In the genomic region with DNA sequence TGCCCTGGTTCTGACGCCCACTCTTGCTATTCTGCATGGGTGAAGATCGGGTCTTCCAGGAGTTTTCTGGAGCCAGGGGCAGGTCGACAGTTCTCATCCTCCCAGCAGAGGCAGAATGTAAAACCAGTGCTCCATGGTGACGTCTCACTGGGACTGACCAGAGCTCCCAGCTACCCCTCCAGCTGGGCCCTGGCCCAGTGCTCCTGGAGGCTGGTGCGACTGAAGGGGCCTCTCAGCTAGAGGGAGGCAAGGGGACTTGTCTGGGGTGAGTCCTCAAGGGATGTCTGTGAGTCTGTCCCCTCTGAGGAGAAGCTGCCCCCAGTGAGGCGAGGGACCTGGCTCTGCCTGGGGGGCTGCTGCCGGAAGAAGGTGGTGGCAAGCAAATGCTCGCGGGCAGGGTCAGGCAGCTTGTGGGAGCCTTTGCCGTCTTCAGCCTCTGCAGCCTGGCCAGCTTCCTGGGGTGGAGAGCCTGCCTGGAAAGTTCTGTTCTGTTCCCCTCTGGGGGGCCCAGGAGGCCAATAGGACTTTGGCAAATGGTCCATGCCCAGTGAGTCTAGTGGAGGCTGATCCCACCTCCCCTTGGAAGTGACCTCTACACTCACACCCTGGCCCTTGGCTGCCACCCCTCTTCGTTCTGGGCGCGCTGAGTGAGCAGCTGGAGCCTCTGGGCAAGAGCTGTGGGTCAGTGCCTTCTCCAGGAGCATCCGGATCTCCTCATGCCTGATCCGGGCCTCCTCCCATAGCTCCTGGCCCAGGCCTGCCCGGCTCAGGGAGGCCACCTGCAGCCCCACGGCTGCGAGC, we compare ENCODE assay signal across 15 cellular contexts. TPM values are rescaled to one million over a fixed set of nuclear protein-coding genes. Genes with fewer than 3 reads are reported as not detected.
"Had no signal": no experiment of that assay in that cellular context is flagged by ENCODE, and none has a peak within 500 bp of the region (broad histone marks: within the 10 kb centered on the region; RNA-seq: fewer than 3 reads in every experiment).

No MANE protein-coding gene starts in this region.

- ATAC-seq: activated CD4-positive, alpha-beta T cell treated with anti-CD3 and anti-CD28 coated beads for 36 hours; left lobe of liver; pancreas; stimulated activated memory B cell treated with anti-CD40 and anti-IgM and Interleukin-4, amounts not matched to agents 10 μg/mL and 1 μg/mL and 100 μg/mL, for 72 hours had no signal

- H3K9me3 ChIP-seq: breast epithelium, esophagus squamous epithelium, pancreas had no signal

- H3K27me3 Mint-ChIP-seq: type B pancreatic cell had no signal

- H3K4me2 ChIP-seq: smooth muscle cell had no signal

- H3K27ac ChIP-seq: breast epithelium, pancreas had no signal

- H3K9me3 Mint-ChIP-seq: activated CD4-positive, alpha-beta memory T cell treated with anti-CD3 and anti-CD28 coated beads, Interleukin-2, amount 10 ng/mL, durations not matched to agents 7 days and 5 days; activated naive CD8-positive, alpha-beta T cell treated with anti-CD3 and anti-CD28 coated beads, Interleukin-2, amount 10 ng/mL, durations not matched to agents 7 days and 5 days; stimulated activated memory B cell treated with anti-CD40 and anti-IgM and Interleukin-4, amounts not matched to agents 10 μg/mL and 1 μg/mL and 100 μg/mL, for 72 hours; type B pancreatic cell had no signal

- H3K27ac Mint-ChIP-seq: activated CD4-positive, alpha-beta memory T cell treated with anti-CD3 and anti-CD28 coated beads, Interleukin-2, amount 10 ng/mL, durations not matched to agents 7 days and 5 days; activated CD4-positive, alpha-beta T cell treated with anti-CD3 and anti-CD28 coated beads for 36 hours; activated naive CD8-positive, alpha-beta T cell treated with anti-CD3 and anti-CD28 coated beads, Interleukin-2, amount 10 ng/mL, durations not matched to agents 7 days and 5 days; stimulated activated memory B cell treated with anti-CD40 and anti-IgM and Interleukin-4, amounts not matched to agents 10 μg/mL and 1 μg/mL and 100 μg/mL, for 72 hours; type B pancreatic cell had no signal

- H3K36me3 ChIP-seq: breast epithelium, esophagus squamous epithelium, pancreas had no signal

- H3K4me1 ChIP-seq: breast epithelium, pancreas had no signal

- H3K4me1 Mint-ChIP-seq: activated CD4-positive, alpha-beta memory T cell treated with anti-CD3 and anti-CD28 coated beads, Interleukin-2, amount 10 ng/mL, durations not matched to agents 7 days and 5 days; activated CD4-positive, alpha-beta T cell treated with anti-CD3 and anti-CD28 coated beads for 36 hours; activated naive CD8-positive, alpha-beta T cell treated with anti-CD3 and anti-CD28 coated beads, Interleukin-2, amount 10 ng/mL, durations not matched to agents 7 days and 5 days; stimulated activated memory B cell treated with anti-CD40 and anti-IgM and Interleukin-4, amounts not matched to agents 10 μg/mL and 1 μg/mL and 100 μg/mL, for 72 hours had no signal

- H3K4me3 Mint-ChIP-seq: activated CD4-positive, alpha-beta memory T cell treated with anti-CD3 and anti-CD28 coated beads, Interleukin-2, amount 10 ng/mL, durations not matched to agents 7 days and 5 days; activated CD4-positive, alpha-beta T cell treated with anti-CD3 and anti-CD28 coated beads for 36 hours; activated naive CD8-positive, alpha-beta T cell treated with anti-CD3 and anti-CD28 coated beads, Interleukin-2, amount 10 ng/mL, durations not matched to agents 7 days and 5 days; stimulated activated memory B cell treated with anti-CD40 and anti-IgM and Interleukin-4, amounts not matched to agents 10 μg/mL and 1 μg/mL and 100 μg/mL, for 72 hours; type B pancreatic cell had no signal

- DNase-seq: activated CD4-positive, alpha-beta memory T cell treated with anti-CD3 and anti-CD28 coated beads, Interleukin-2, amount 10 ng/mL, durations not matched to agents 7 days and 5 days; activated CD4-positive, alpha-beta T cell treated with anti-CD3 and anti-CD28 coated beads for 36 hours; activated naive CD8-positive, alpha-beta T cell treated with anti-CD3 and anti-CD28 coated beads, Interleukin-2, amount 10 ng/mL, durations not matched to agents 7 days and 5 days; activated T-cell treated with anti-CD3 and anti-CD28 coated beads, Interleukin-2, amount 50 U/mL, for 48 hours; esophagus squamous epithelium; foreskin fibroblast; retina; T1000 had no signal

- H3K4me3 ChIP-seq: breast epithelium, esophagus squamous epithelium, pancreas, smooth muscle cell had no signal

- H3K27me3 ChIP-seq: breast epithelium, pancreas had no signal

- H3K36me3 Mint-ChIP-seq: activated naive CD8-positive, alpha-beta T cell treated with anti-CD3 and anti-CD28 coated beads, Interleukin-2, amount 10 ng/mL, durations not matched to agents 7 days and 5 days; stimulated activated memory B cell treated with anti-CD40 and anti-IgM and Interleukin-4, amounts not matched to agents 10 μg/mL and 1 μg/mL and 100 μg/mL, for 72 hours; type B pancreatic cell had no signal

RNA-seq across cellular contexts. Expression of a gene that starts 47.5 kb away (rescaled TPM):
- total RNA-seq: activated CD4-positive, alpha-beta memory T cell treated with anti-CD3 and anti-CD28 coated beads, Interleukin-2, amount 10 ng/mL, durations not matched to agents 7 days and 5 days; activated CD4-positive, alpha-beta T cell treated with anti-CD3 and anti-CD28 coated beads for 36 hours; activated naive CD8-positive, alpha-beta T cell treated with anti-CD3 and anti-CD28 coated beads, Interleukin-2, amount 10 ng/mL, durations not matched to agents 7 days and 5 days; smooth muscle cell had no signal
- polyA plus RNA-seq: neural cell had no signal

RNA-seq across cellular contexts. Expression of a gene that starts 47.9 kb away (rescaled TPM):
- polyA plus RNA-seq: neural cell had no signal
